In genomic region chr3:5007873-5008272, GRCh38 we compare ENCODE assay signal across 22 cellular contexts.
DNase-seq lines count a peak whose midpoint lies in the region; ATAC-seq lines count a peak whose summit lies in the region.
"Had no signal": no experiment of that assay in that cellular context is flagged by ENCODE, and none has a peak within 500 bp of the region (broad histone marks: within the 10 kb centered on the region; RNA-seq: fewer than 3 reads in every experiment).

No MANE protein-coding gene starts in this region.

- H3K4me3 Mint-ChIP-seq in stimulated activated naive CD8-positive, alpha-beta T cell treated with anti-CD3 and anti-CD28 coated beads, Interleukin-15, Interleukin-2, amounts not matched to agents 100 ng/mL and 50 ng/mL, for 24 hours = no peak overlapping the region
- no peak overlapping the region for H3K4me3 Mint-ChIP-seq in activated naive CD8-positive, alpha-beta T cell treated with anti-CD3 and anti-CD28 coated beads, Interleukin-2, amount 50 U/mL, for 24 hours
- peak overlapping the region; percentile 42 to 73 for H3K4me3 Mint-ChIP-seq in stimulated activated naive CD8-positive, alpha-beta T cell treated with anti-CD3 and anti-CD28 coated beads, Interleukin-15, amount 100 ng/mL, for 72 hours
- H3K4me3 Mint-ChIP-seq: CD4-positive, CD25-positive, alpha-beta regulatory T cell had no signal

- H3K27ac Mint-ChIP-seq in stimulated activated naive CD8-positive, alpha-beta T cell treated with anti-CD3 and anti-CD28 coated beads, Interleukin-15, Interleukin-2, amounts not matched to agents 100 ng/mL and 50 ng/mL, for 24 hours = peak overlapping the region; percentile 68
- peak overlapping the region; percentile 90 for H3K27ac Mint-ChIP-seq in activated naive CD8-positive, alpha-beta T cell treated with anti-CD3 and anti-CD28 coated beads, Interleukin-2, amount 50 U/mL, for 24 hours
- H3K27ac Mint-ChIP-seq in stimulated activated naive CD8-positive, alpha-beta T cell treated with anti-CD3 and anti-CD28 coated beads, Interleukin-15, amount 100 ng/mL, for 72 hours = peak overlapping the region in 1 of 2 donors; percentile 37
- H3K27ac Mint-ChIP-seq: activated naive CD8-positive, alpha-beta T cell; progenitor cell of endocrine pancreas had no signal

- DNase-seq in stimulated activated naive CD8-positive, alpha-beta T cell treated with anti-CD3 and anti-CD28 coated beads, Interleukin-15, Interleukin-2, amounts not matched to agents 100 U/mL and 50 U/mL, for 24 hours = no peak
- no peak for DNase-seq in activated naive CD8-positive, alpha-beta T cell treated with anti-CD3 and anti-CD28 coated beads, Interleukin-2, amount 50 U/mL, for 24 hours
- no peak for DNase-seq in stimulated activated naive CD8-positive, alpha-beta T cell treated with anti-CD3 and anti-CD28 coated beads, Interleukin-15, amount 100 ng/mL, for 72 hours
- DNase-seq in globus pallidus (ENCODE audit: low spot score) = no peak
- DNase-seq in stimulated activated CD4-positive, alpha-beta T cell treated with anti-CD3 and anti-CD28 coated beads, Interleukin-4, amount 100 ng/mL, for 1 hour = no peak
- no peak for DNase-seq in inferior parietal cortex (ENCODE audit: extremely low spot score)
- DNase-seq: activated CD4-positive, alpha-beta T cell treated with anti-CD3 and anti-CD28 coated beads, Interleukin-2, amount 50 U/mL, for 48 hours; activated T-cell treated with anti-CD3 and anti-CD28 coated beads, Interleukin-2, amount 50 U/mL, for 48 hours; CD4-positive, CD25-positive, alpha-beta regulatory T cell; DMS153; IMR-90; NCI-H2227 treated with DMSO at 0.1 percent for 48 hours; NCI-H774; PC-3; SHP77; stimulated activated CD4-positive, alpha-beta T cell treated with anti-CD3 and anti-CD28 coated beads, Interleukin-1b, Interleukin-23, amount 100 ng/mL, for 48 hours; stomach; trophoblast cell had no signal

- H3K4me1 Mint-ChIP-seq in stimulated activated naive CD8-positive, alpha-beta T cell treated with anti-CD3 and anti-CD28 coated beads, Interleukin-15, Interleukin-2, amounts not matched to agents 100 ng/mL and 50 ng/mL, for 24 hours (ENCODE audit: low read depth) = peaks cover 76% of the 10 kb centered on the region
- peaks cover 77% of the 10 kb centered on the region for H3K4me1 Mint-ChIP-seq in activated naive CD8-positive, alpha-beta T cell treated with anti-CD3 and anti-CD28 coated beads, Interleukin-2, amount 50 U/mL, for 24 hours
- peaks cover 70% of the 10 kb centered on the region for H3K4me1 Mint-ChIP-seq in stimulated activated naive CD8-positive, alpha-beta T cell treated with anti-CD3 and anti-CD28 coated beads, Interleukin-15, amount 100 ng/mL, for 72 hours

- H3K9me3 Mint-ChIP-seq in stimulated activated naive CD8-positive, alpha-beta T cell treated with anti-CD3 and anti-CD28 coated beads, Interleukin-15, Interleukin-2, amounts not matched to agents 100 ng/mL and 50 ng/mL, for 24 hours = no peaks in the 10 kb centered on the region
- no peaks in the 10 kb centered on the region for H3K9me3 Mint-ChIP-seq in activated naive CD8-positive, alpha-beta T cell treated with anti-CD3 and anti-CD28 coated beads, Interleukin-2, amount 50 U/mL, for 24 hours
- no peaks in the 10 kb centered on the region for H3K9me3 Mint-ChIP-seq in stimulated activated naive CD8-positive, alpha-beta T cell treated with anti-CD3 and anti-CD28 coated beads, Interleukin-15, amount 100 ng/mL, for 72 hours

- no peaks in the 10 kb centered on the region for H3K36me3 Mint-ChIP-seq in stimulated activated naive CD8-positive, alpha-beta T cell treated with anti-CD3 and anti-CD28 coated beads, Interleukin-15, Interleukin-2, amounts not matched to agents 100 ng/mL and 50 ng/mL, for 24 hours (ENCODE audit: low read depth)
- no peaks in the 10 kb centered on the region for H3K36me3 Mint-ChIP-seq in activated naive CD8-positive, alpha-beta T cell treated with anti-CD3 and anti-CD28 coated beads, Interleukin-2, amount 50 U/mL, for 24 hours (ENCODE audit: low read depth)
- H3K36me3 Mint-ChIP-seq: activated naive CD8-positive, alpha-beta T cell; CD4-positive, CD25-positive, alpha-beta regulatory T cell had no signal

- no peaks in the 10 kb centered on the region for H3K27me3 Mint-ChIP-seq in stimulated activated naive CD8-positive, alpha-beta T cell treated with anti-CD3 and anti-CD28 coated beads, Interleukin-15, Interleukin-2, amounts not matched to agents 100 ng/mL and 50 ng/mL, for 24 hours
- peaks cover 5% of the 10 kb centered on the region for H3K27me3 Mint-ChIP-seq in activated naive CD8-positive, alpha-beta T cell treated with anti-CD3 and anti-CD28 coated beads, Interleukin-2, amount 50 U/mL, for 24 hours
- no peaks in the 10 kb centered on the region for H3K27me3 Mint-ChIP-seq in stimulated activated naive CD8-positive, alpha-beta T cell treated with anti-CD3 and anti-CD28 coated beads, Interleukin-15, amount 100 ng/mL, for 72 hours

- no peak for ATAC-seq in stimulated activated naive CD8-positive, alpha-beta T cell treated with anti-CD3 and anti-CD28 coated beads, Interleukin-15, Interleukin-2, amounts not matched to agents 100 U/mL and 50 U/mL, for 24 hours
- ATAC-seq in HG02852 (IDR thresholded peaks at IDR 0.05; ENCODE audit: unreplicated experiment) = peak; percentile 22
- no peak for ATAC-seq in activated naive CD8-positive, alpha-beta T cell treated with anti-CD3 and anti-CD28 coated beads, Interleukin-2, amount 50 U/mL, for 24 hours
- no peak for ATAC-seq in stimulated activated naive CD8-positive, alpha-beta T cell treated with anti-CD3 and anti-CD28 coated beads, Interleukin-15, amount 100 ng/mL, for 72 hours
- ATAC-seq: PC-3 had no signal

Comparison
In these comparisons a context has a peak if more than half of its experiments do, and no peak if none do; other contexts are left out.
1. H3K4me3 Mint-ChIP-seq: peak in stimulated activated naive CD8-positive, alpha-beta T cell treated with anti-CD3 and anti-CD28 coated beads, Interleukin-15, amount 100 ng/mL, for 72 hours (2 of 2); none in stimulated activated naive CD8-positive, alpha-beta T cell treated with anti-CD3 and anti-CD28 coated beads, Interleukin-15, Interleukin-2, amounts not matched to agents 100 ng/mL and 50 ng/mL, for 24 hours (single experiment) and activated naive CD8-positive, alpha-beta T cell treated with anti-CD3 and anti-CD28 coated beads, Interleukin-2, amount 50 U/mL, for 24 hours (single experiment).